ENCODE assay signal across 8 cellular contexts in genomic region chr20:35954200-35954906, GRCh38. TPM values are rescaled to one million over a fixed set of nuclear protein-coding genes. Genes with fewer than 3 reads are reported as not detected.
DNase-seq lines count a peak whose midpoint lies in the region; ATAC-seq and TF ChIP-seq lines count a peak whose summit lies in the region.

Gene SCAND1 (minus strand): TSS chr20:35954502. CDS start chr20:35954284, 218 bp downstream.

- peak within 1 kb of the TSS; percentile 88 for H3K4me3 ChIP-seq in SK-N-SH (ENCODE audit: low read depth in 2 of 2, low read length in 1 of 2)
- H3K4me3 ChIP-seq in suprapubic skin = peak within 1 kb of the TSS; percentile 84

- H3K4me2 ChIP-seq in SK-N-SH = peak within 1 kb of the TSS; percentile 83

- 0% methylated on average over 9 of the region's 76 CpGs for WGBS in SK-N-SH (ENCODE audit: low lambda C conversion rate)
- 0% methylated on average over 39 of the region's 76 CpGs for WGBS in suprapubic skin

- peak within 1 kb of the TSS; percentile 93 to 96 for H3K27ac ChIP-seq in SK-N-SH (ENCODE audit: low read depth in 2 of 2, low read length in 1 of 2)
- peak within 1 kb of the TSS; percentile 99 for H3K27ac ChIP-seq in suprapubic skin

- H3K9me3 ChIP-seq in SK-N-SH (no peaks in the 10 kb centered on the region), suprapubic skin (no peaks in the 10 kb centered on the region)

- H3K36me3 ChIP-seq in SK-N-SH (replicated peaks in 1 of 2; ENCODE audit: control insufficient read depth in 1 of 2, insufficient read depth in 2 of 2, low read length in 1 of 2) (peaks cover 0 to 12% of the 10 kb centered on the region in 2 experiments), suprapubic skin (no peaks in the 10 kb centered on the region)

- no peaks in the 10 kb centered on the region for H3K9me2 ChIP-seq in SK-N-SH

- DNase-seq in GM10266 (ENCODE audit: extremely low spot score) (peak; percentile 93), NCI-H1048 (lab: John Stamatoyannopoulos, UW) (peak; percentile 89), SK-N-SH (peak; percentile 95), germinal center (ENCODE audit: low spot score) (peak; percentile 95), nucleus accumbens (lab: John Stamatoyannopoulos, UW) (peak; percentile 81 to 100 (median 95)), suprapubic skin (ENCODE audit: low spot score in 2 of 2) (peak; percentile 96 to 97)
- DNase-seq in activated naive CD4-positive, alpha-beta T cell treated with anti-CD3 and anti-CD28 coated beads, Interleukin-2, amount 50 U/mL, for 16 hours = peak; percentile 98

- TF ChIP-seq CTCF in GM10266 (IDR thresholded peaks at IDR 0.05; ENCODE audit: control insufficient read depth, insufficient read depth, low read depth, missing control alignments) (peak; percentile 100), SK-N-SH (IDR thresholded peaks at IDR 0.05) (peak; percentile 93), suprapubic skin (IDR thresholded peaks at IDR 0.05) (peak; percentile 87 to 99)

- peaks cover 40% of the 10 kb centered on the region for H3K79me2 ChIP-seq in SK-N-SH (ENCODE audit: insufficient read depth)

- CTCF ChIA-PET in SK-N-SH (lab: Yijun Ruan, JAX) = interaction anchor here (0.6 to 4.4 kb wide), 44 partner anchors 8 to 519 kb away, joined by 3 to 40 read pairs (median 4); partner anchors contain the start of gene PHF20

- TF ChIP-seq RAD21 in SK-N-SH (IDR thresholded peaks at IDR 0.05; ENCODE audit: low read length) = peak; percentile 52

- ATAC-seq in HG02588 (IDR thresholded peaks at IDR 0.05; ENCODE audit: unreplicated experiment) = peak; percentile 80

- H3K9ac ChIP-seq in SK-N-SH = peak within 1 kb of the TSS; percentile 95

- peaks cover 18% of the 10 kb centered on the region for H3F3A ChIP-seq in SK-N-SH (replicated peaks; ENCODE audit: insufficient read depth)

- POLR2A ChIA-PET in SK-N-SH (lab: Yijun Ruan, JAX) = interaction anchor here (0.6 to 2.8 kb wide), 16 partner anchors 10 to 413 kb away, joined by 3 to 34 read pairs (median 4); partner anchors contain the start of genes ERGIC3 and RBM39

- no peaks in the 10 kb centered on the region for H4K20me1 ChIP-seq in SK-N-SH (ENCODE audit: insufficient read depth)

- H2AFZ ChIP-seq in SK-N-SH (ENCODE audit: low read depth) = peak within 1 kb of the TSS; percentile 91

- H3K27me3 ChIP-seq in SK-N-SH (ENCODE audit: insufficient read depth) (no peaks in the 10 kb centered on the region), suprapubic skin (no peaks in the 10 kb centered on the region)

- H3K4me1 ChIP-seq in SK-N-SH (ENCODE audit: control insufficient read depth in 1 of 2, insufficient read depth in 2 of 2, low read depth in 1 of 2, low read length in 1 of 2) (peaks cover 11 to 14% of the 10 kb centered on the region in 2 experiments; a peak in 2 of 4 replicates), suprapubic skin (peaks cover 33% of the 10 kb centered on the region)

- TF ChIP-seq EP300 in SK-N-SH (IDR thresholded peaks at IDR 0.05; ENCODE audit: borderline replicate concordance in 1 of 2, low read depth in 1 of 2, low read length in 1 of 2) (peak in 1 of 2 experiments; percentile 51; a peak in 1 of 4 replicates), suprapubic skin (IDR thresholded peaks at IDR 0.05) (no peak)

- peak; percentile 60 to 71 for TF ChIP-seq POLR2A in suprapubic skin (IDR thresholded peaks at IDR 0.05)

TF ChIP-seq in SK-N-SH, 30 proteins besides CTCF, POLR2A, EP300 and RAD21 (continues in another document):
- TF ChIP-seq SIN3A (IDR thresholded peaks at IDR 0.05; ENCODE audit: borderline replicate concordance, low read depth, low read length) (peak; percentile 76), FOXM1 (IDR thresholded peaks at IDR 0.05; ENCODE audit: low read depth) (no peak), TEAD4 (IDR thresholded peaks at IDR 0.05; ENCODE audit: borderline replicate concordance, insufficient read depth) (no peak), EZH2phosphoT487 (IDR thresholded peaks at IDR 0.05; ENCODE audit: borderline replicate concordance, low read depth) (no peak), NFIC (IDR thresholded peaks at IDR 0.05; ENCODE audit: borderline replicate concordance) (no peak; the same call in 1 of the 2 replicates), GATA2 (CRISPR knock-in tag; IDR thresholded peaks at IDR 0.05) (no peak), RCOR1 (IDR thresholded peaks at IDR 0.05; ENCODE audit: low read length) (peak; percentile 60), ZBTB33 (IDR thresholded peaks at IDR 0.05; ENCODE audit: borderline replicate concordance, low read depth) (no peak), JUND (IDR thresholded peaks at IDR 0.05) (no peak), FOXJ3 (CRISPR knock-in tag; IDR thresholded peaks at IDR 0.05) (no peak), CHD2 (IDR thresholded peaks at IDR 0.05; ENCODE audit: low read length, partially characterized antibody) (peak; percentile 94), IRF3 (IDR thresholded peaks at IDR 0.05; ENCODE audit: low read depth, low read length) (no peak), NRF1 (IDR thresholded peaks at IDR 0.05; ENCODE audit: low read depth, low read length) (peak; percentile 84), ELF1 (IDR thresholded peaks at IDR 0.05) (peak; percentile 91), RXRA (IDR thresholded peaks at IDR 0.05; ENCODE audit: borderline replicate concordance, low read depth) (no peak), SMC3 (IDR thresholded peaks at IDR 0.05; ENCODE audit: low read depth, low read length) (peak; percentile 38), FOSL2 (IDR thresholded peaks at IDR 0.05; ENCODE audit: borderline replicate concordance, low read depth) (peak; percentile 3; the same call in 1 of the 2 replicates), YY1 (IDR thresholded peaks at IDR 0.05; ENCODE audit: low read depth) (peak; percentile 89; the same call in 1 of the 2 replicates), MEF2A (IDR thresholded peaks at IDR 0.05; ENCODE audit: borderline replicate concordance, low read depth) (no peak), TAF1 (IDR thresholded peaks at IDR 0.05; ENCODE audit: borderline replicate concordance, low read depth, low read length) (peak; percentile 91)
- TF ChIP-seq, protein P1, sequence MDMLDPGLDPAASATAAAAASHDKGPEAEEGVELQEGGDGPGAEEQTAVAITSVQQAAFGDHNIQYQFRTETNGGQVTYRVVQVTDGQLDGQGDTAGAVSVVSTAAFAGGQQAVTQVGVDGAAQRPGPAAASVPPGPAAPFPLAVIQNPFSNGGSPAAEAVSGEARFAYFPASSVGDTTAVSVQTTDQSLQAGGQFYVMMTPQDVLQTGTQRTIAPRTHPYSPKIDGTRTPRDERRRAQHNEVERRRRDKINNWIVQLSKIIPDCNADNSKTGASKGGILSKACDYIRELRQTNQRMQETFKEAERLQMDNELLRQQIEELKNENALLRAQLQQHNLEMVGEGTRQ (IDR thresholded peaks at IDR 0.05; ENCODE audit: borderline replicate concordance, low read depth, low read length) = no peak
- TF ChIP-seq, protein P2, sequence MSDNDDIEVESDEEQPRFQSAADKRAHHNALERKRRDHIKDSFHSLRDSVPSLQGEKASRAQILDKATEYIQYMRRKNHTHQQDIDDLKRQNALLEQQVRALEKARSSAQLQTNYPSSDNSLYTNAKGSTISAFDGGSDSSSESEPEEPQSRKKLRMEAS (IDR thresholded peaks at IDR 0.05; ENCODE audit: low read depth) = peak; percentile 98

RNA-seq across cellular contexts. Expression of gene SCAND1, which starts in this region (rescaled TPM):
- polyA plus RNA-seq in SK-N-SH (2012; rRNA removed) = 26.4 and 44.1 TPM in 2 replicates
- polyA plus RNA-seq in SK-N-SH (2012; cell fraction: cytosol; rRNA removed) = 19.1 and 35.3 TPM in 2 replicates
- 32.6 and 83.8 TPM in 2 replicates for polyA plus RNA-seq in SK-N-SH (2012; cell fraction: nucleus; rRNA removed)
- total RNA-seq in suprapubic skin = 10 to 100 TPM; 53.9 to 67.4 (median 59.9) TPM

Comparison
In these comparisons a context has a peak if more than half of its experiments do, and no peak if none do; other contexts are left out.
1. Peak in every context shown above with its lines: DNase-seq, ATAC-seq, H3K4me3 ChIP-seq and H3K27ac ChIP-seq.